ENCODE assay signal across 8 cellular contexts in the genomic region with DNA sequence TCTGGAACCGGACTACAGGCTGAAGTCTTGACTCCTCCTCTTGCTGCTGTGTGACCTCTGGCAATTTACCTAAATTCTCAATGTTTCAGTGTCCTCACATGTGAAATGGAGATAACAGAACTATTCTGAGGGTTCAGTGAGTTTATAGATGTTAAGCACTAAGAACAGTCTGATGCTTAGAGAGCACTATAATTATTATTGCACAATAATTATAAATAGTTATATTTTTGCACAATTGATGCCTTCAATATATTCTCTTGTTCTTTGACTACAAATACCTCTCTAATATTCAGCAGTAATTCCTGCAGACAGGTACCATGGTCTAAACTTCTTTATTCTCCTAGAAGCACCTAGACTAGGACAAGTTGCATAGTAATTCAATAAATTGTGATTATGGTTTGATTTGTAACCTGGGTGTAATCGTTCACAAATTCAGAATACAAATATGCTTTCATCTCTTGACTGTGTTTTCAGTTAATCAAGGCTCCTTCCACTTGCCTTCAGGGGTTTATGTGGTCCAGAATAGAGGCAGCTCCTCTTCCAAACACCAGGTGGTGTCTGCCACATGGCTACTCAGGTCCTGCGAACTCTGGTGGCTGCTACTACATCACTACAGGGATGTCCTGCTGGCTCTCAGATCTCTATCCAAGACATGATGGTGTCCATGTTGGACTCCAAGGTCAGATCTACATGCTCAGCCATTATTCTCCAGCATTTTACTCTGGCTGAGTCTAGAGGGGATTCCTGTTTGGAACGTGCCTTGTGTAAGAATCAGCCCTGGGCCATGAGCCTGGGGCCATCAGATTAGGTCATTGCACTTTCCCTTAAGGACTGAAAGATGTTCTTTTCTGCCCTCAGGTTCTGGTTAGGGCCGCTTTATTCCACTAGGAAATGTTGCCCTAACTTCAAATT.
A peak's percentile ranks its signal among the peaks of the same experiment; 100 is the strongest.
DNase-seq lines count a peak whose midpoint lies in the region; ATAC-seq and TF ChIP-seq lines count a peak whose summit lies in the region.

No MANE protein-coding gene starts in this region.

- H3K27ac ChIP-seq in endodermal cell (ENCODE audit: low read depth, low read length), result no peak overlapping the region
- H3K27ac ChIP-seq in coronary artery, result no peak overlapping the region

- H3K4me3 ChIP-seq in endodermal cell (ENCODE audit: low read length), result no peak overlapping the region
- no peak overlapping the region for H3K4me3 ChIP-seq in coronary artery

- WGBS in endodermal cell (ENCODE audit: insufficient coverage in 1 of 2, insufficient read length in 1 of 2), 2 experiments, result 61 to 80% methylated on average over 3 to 5 of the region's 5 CpGs

- H3K9ac ChIP-seq in endodermal cell (ENCODE audit: extremely low read depth, low read length, poor library complexity, severe bottlenecking), result no peak overlapping the region

- H3K4me1 ChIP-seq in endodermal cell (ENCODE audit: control insufficient read depth, insufficient read depth, low read length), result no peaks in the 10 kb centered on the region

- H3K27me3 Mint-ChIP-seq in endodermal cell (ENCODE audit: insufficient read depth), result peaks cover 11% of the 10 kb centered on the region

- no peaks in the 10 kb centered on the region for H3K9me3 Mint-ChIP-seq in endodermal cell

- no peaks in the 10 kb centered on the region for H3K36me3 Mint-ChIP-seq in endodermal cell (ENCODE audit: low read depth)

- no peak overlapping the region for H3K4me3 Mint-ChIP-seq in endodermal cell

- peak; percentile 86 for TF ChIP-seq CTCF in endodermal cell (conservative IDR thresholded peaks at IDR 0.05)
- no peak for TF ChIP-seq CTCF in coronary artery (IDR thresholded peaks at IDR 0.05)

- DNase-seq in COLO829 (ENCODE audit: low spot score) (peak; percentile 34), HT1080 (ENCODE audit: low read depth) (peak; percentile 39), endodermal cell (peak; percentile 76), coronary artery (ENCODE audit: low spot score) (no peak), foreskin melanocyte (no peak), AG20443 (ENCODE audit: low spot score) (no peak)
- DNase-seq in stimulated activated naive CD4-positive, alpha-beta T cell (lab: John Stamatoyannopoulos, UW), result no peak

- H3K9me3 ChIP-seq in endodermal cell (ENCODE audit: control insufficient read depth, low read length), result no peaks in the 10 kb centered on the region

- H3K36me3 ChIP-seq in endodermal cell (ENCODE audit: control insufficient read depth, insufficient read depth, low read length), result no peaks in the 10 kb centered on the region

- ATAC-seq in GM19463 (IDR thresholded peaks at IDR 0.05; ENCODE audit: unreplicated experiment), result peak; percentile 26

- no peaks in the 10 kb centered on the region for H3K4me1 Mint-ChIP-seq in endodermal cell

- H3K27me3 ChIP-seq in endodermal cell (ENCODE audit: control insufficient read depth, insufficient read depth, low read length, poor library complexity, severe bottlenecking), result no peaks in the 10 kb centered on the region

- no peak overlapping the region for H3K27ac Mint-ChIP-seq in endodermal cell

Comparison
In these comparisons a context has a peak if more than half of its experiments do, and no peak if none do; other contexts are left out.
1. DNase-seq: peak in COLO829 (single experiment), HT1080 (single experiment) and endodermal cell (single experiment); none in stimulated activated naive CD4-positive, alpha-beta T cell (0 of 6), coronary artery (single experiment), foreskin melanocyte (single experiment) and AG20443 (single experiment).